8 cellular contexts compared by ENCODE assay signal in genomic region chr19:58328999-58329398, GRCh38. TPM values are rescaled to one million over a fixed set of nuclear protein-coding genes. Genes with fewer than 3 reads are reported as not detected.
A peak's percentile ranks its signal among the peaks of the same experiment; 100 is the strongest.
DNase-seq lines count a peak whose midpoint lies in the region; ATAC-seq and TF ChIP-seq lines count a peak whose summit lies in the region.

No MANE protein-coding gene starts in this region.

- ATAC-seq in GM19463 (IDR thresholded peaks at IDR 0.05; ENCODE audit: unreplicated experiment) (no peak), GM19467 (IDR thresholded peaks at IDR 0.05; ENCODE audit: unreplicated experiment) (no peak), GM19452 (IDR thresholded peaks at IDR 0.05; ENCODE audit: unreplicated experiment) (no peak)

- H3K9me3 ChIP-seq in mammary epithelial cell (replicated peaks; ENCODE audit: insufficient read depth, low read length) = no peaks in the 10 kb centered on the region

- no peaks in the 10 kb centered on the region for H3K36me3 Mint-ChIP-seq in MCF 10A (ENCODE audit: insufficient read depth, unreplicated experiment)

- CTCF ChIA-PET in MCF 10A (lab: Yijun Ruan, JAX) (interaction anchor here (0.5 to 1.9 kb wide), 3 partner anchors 18 to 45 kb away, joined by 3 to 7 read pairs (median 4); no protein-coding TSS in a partner anchor), mammary epithelial cell (lab: Charles Lee; ENCODE audit: low non-redundant PET) (no interaction called here)

- in situ Hi-C loops in mammary epithelial cell (cut with MboI; ENCODE audit: low sequenced_read_pairs in 2 of 2) = no loop called here
- in situ Hi-C loops in brain microvascular endothelial cell (cut with HindIII; ENCODE audit: low pct_ligation_motif_present, low sequenced_read_pairs) = no loop called here

- peaks cover 28% of the 10 kb centered on the region for H3K4me1 ChIP-seq in mammary epithelial cell (ENCODE audit: insufficient read depth, low read length)

- H3K4me3 Mint-ChIP-seq in MCF 10A (ENCODE audit: unreplicated experiment) = no peak overlapping the region

- DNase-seq in MCF 10A (ENCODE audit: unreplicated experiment) (no peak), mammary epithelial cell (no peak), NAMALWA (ENCODE audit: low spot score) (peak; percentile 57), brain microvascular endothelial cell (no peak), substantia nigra (lab: John Stamatoyannopoulos, UW) (no peak)

- dilution Hi-C loops in mammary epithelial cell (cut with HindIII; ENCODE audit: low sequenced_read_pairs) = no loop called here

- H2AFZ ChIP-seq in mammary epithelial cell (ENCODE audit: low read depth, low read length) = no peak overlapping the region

- peaks cover 9% of the 10 kb centered on the region for H3K4me1 Mint-ChIP-seq in MCF 10A (ENCODE audit: insufficient read depth, unreplicated experiment)

- H3K27me3 ChIP-seq in mammary epithelial cell (ENCODE audit: insufficient read depth, low read length) = no peaks in the 10 kb centered on the region
- no peaks in the 10 kb centered on the region for H3K27me3 ChIP-seq in brain microvascular endothelial cell (replicated peaks)

- H3K9ac ChIP-seq in mammary epithelial cell (ENCODE audit: insufficient read depth, low read length) = no peak overlapping the region

- H3K4me3 ChIP-seq in mammary epithelial cell (replicated peaks in 1 of 3; ENCODE audit: insufficient read depth in 1 of 3, low read depth in 2 of 3, low read length in 3 of 3) (no peak overlapping the region), brain microvascular endothelial cell (ENCODE audit: low read depth, low read length) (no peak overlapping the region)

- POLR2A ChIA-PET in MCF 10A (lab: Yijun Ruan, JAX) = interaction anchor here (1.8 to 5.3 kb wide), 2 partner anchors 17 to 34 kb away, joined by 10 to 55 read pairs; partner anchors contain the start of gene ZNF497

- BruUV-seq in MCF 10A (replicated peaks; lab: Mats Ljungman, UMichigan) = no TSS peak
- no TSS peak for BruUV-seq in mammary epithelial cell (replicated peaks; lab: Mats Ljungman, UMichigan)

- TF ChIP-seq CTCF in MCF 10A (IDR thresholded peaks at IDR 0.05; ENCODE audit: unreplicated experiment) (peak; percentile 22), mammary epithelial cell (conservative IDR thresholded peaks at IDR 0.05 in 1 of 2, IDR thresholded peaks at IDR 0.05 in 1 of 2; ENCODE audit: extremely low read depth in 1 of 2, insufficient read depth in 1 of 2, low read depth in 1 of 2, low read length in 2 of 2) (no peak), brain microvascular endothelial cell (IDR thresholded peaks at IDR 0.05; ENCODE audit: low read depth, low read length, missing control alignments) (peak; percentile 22)

- WGBS in mammary epithelial cell (ENCODE audit: low coverage, missing lambda C conversion rate) = 67% methylated on average over 10 of the region's 10 CpGs

- H3K79me2 ChIP-seq in mammary epithelial cell (ENCODE audit: insufficient read depth, low read length) = peaks cover 57% of the 10 kb centered on the region

- H3K27ac ChIP-seq in mammary epithelial cell (ENCODE audit: insufficient read depth, low read depth, low read length) (no peak overlapping the region), brain microvascular endothelial cell (no peak overlapping the region), substantia nigra (ENCODE audit: low read depth, low read length, poor library complexity, severe bottlenecking) (peak overlapping the region; percentile 18)

- H3K36me3 ChIP-seq in mammary epithelial cell (ENCODE audit: insufficient read depth, low read length) (no peaks in the 10 kb centered on the region), brain microvascular endothelial cell (replicated peaks) (no peaks in the 10 kb centered on the region)

- no peaks in the 10 kb centered on the region for H3K27me3 Mint-ChIP-seq in MCF 10A (ENCODE audit: insufficient read depth, unreplicated experiment)

- H3K27ac Mint-ChIP-seq in MCF 10A (ENCODE audit: low read depth, unreplicated experiment) = no peak overlapping the region

- no peak overlapping the region for H3K4me2 ChIP-seq in mammary epithelial cell (ENCODE audit: insufficient read depth, low read depth, low read length)

- H3K9me3 Mint-ChIP-seq in MCF 10A (ENCODE audit: unreplicated experiment) = no peaks in the 10 kb centered on the region

- H4K20me1 ChIP-seq in mammary epithelial cell (ENCODE audit: insufficient read depth, low read length) = no peaks in the 10 kb centered on the region

- intact Hi-C loops in MCF 10A (cut with micrococcal nuclease) = loop anchor here (5.0 kb wide), 1 partner anchor 138 kb away; the partner anchor contains the start of gene ZNF324
- intact Hi-C loops in mammary epithelial cell (cut with micrococcal nuclease) = loop anchor here (5.0 kb wide), 2 partner anchors 102 to 147 kb away; partner anchors contain the start of genes ZNF274 and ZNF544

RNA-seq across cellular contexts. Expression of gene ZSCAN22, which starts 2.2 kb away (rescaled TPM):
- total RNA-seq in MCF 10A (2022) (3.8 and 4.7 TPM in 2 replicates), mammary epithelial cell (1 to 10 TPM; 3.2 to 3.7 TPM)
- polyA plus RNA-seq in mammary epithelial cell = 3.2 TPM
- 10.2 TPM for polyA minus RNA-seq in mammary epithelial cell

RNA-seq across cellular contexts. Expression of gene ERVK3-1, which starts 23.8 kb away (rescaled TPM):
- total RNA-seq in MCF 10A (2022) (63.1 and 64.6 TPM in 2 replicates), mammary epithelial cell (10 to 100 TPM; 29.5 to 37.7 TPM)
- 41.5 TPM for polyA plus RNA-seq in mammary epithelial cell
- polyA minus RNA-seq in mammary epithelial cell = 20.2 TPM

RNA-seq across cellular contexts. Expression of gene A1BG, which starts 24.3 kb away (rescaled TPM):
- total RNA-seq in MCF 10A (2022) (6.4 and 7.0 TPM in 2 replicates), mammary epithelial cell (1 to 10 TPM; 2.0 to 9.6 TPM)
- 7.5 TPM for polyA plus RNA-seq in mammary epithelial cell
- polyA minus RNA-seq in mammary epithelial cell = not detected

RNA-seq across cellular contexts. Expression of gene ZNF497, which starts 33.6 kb away (rescaled TPM):
- total RNA-seq in MCF 10A (2022) = 3.2 and 3.9 TPM in 2 replicates
- 1 to 10 TPM in 1 of 2 donors, under 1 TPM in 1; 0.83 to 1.1 TPM for total RNA-seq in mammary epithelial cell
- 0.35 TPM for polyA plus RNA-seq in mammary epithelial cell
- polyA minus RNA-seq in mammary epithelial cell = not detected

RNA-seq across cellular contexts. Expression of gene ZNF8, which starts 50.2 kb away (rescaled TPM):
- total RNA-seq in MCF 10A (2022) (4.9 and 5.1 TPM in 2 replicates), mammary epithelial cell (10 to 100 TPM in 1 of 2 donors, 1 to 10 TPM in 1; 6.0 to 10.2 TPM)
- 2.4 TPM for polyA plus RNA-seq in mammary epithelial cell
- polyA minus RNA-seq in mammary epithelial cell = 14.1 TPM

Comparison
In these comparisons a context has a peak if more than half of its experiments do, and no peak if none do; other contexts are left out.
1. CTCF ChIP-seq: peak in MCF 10A (single experiment) and brain microvascular endothelial cell (single experiment); none in mammary epithelial cell (0 of 2).